ENCODE assay signal across 23 cellular contexts in genomic region chr9:16175461-16175860, GRCh38.
"Had no signal": no experiment of that assay in that cellular context is flagged by ENCODE, and none has a peak within 500 bp of the region (broad histone marks: within the 10 kb centered on the region; RNA-seq: fewer than 3 reads in every experiment).

No MANE protein-coding gene starts in this region.

- H3K27me3 Mint-ChIP-seq: activated CD4-positive, alpha-beta memory T cell treated with anti-CD3 and anti-CD28 coated beads, Interleukin-2, amount 10 ng/mL, durations not matched to agents 7 days and 5 days; activated CD4-positive, alpha-beta T cell treated with anti-CD3 and anti-CD28 coated beads, Interleukin-2, amount 10 ng/mL, durations not matched to agents 7 days and 5 days had no signal

- H3K4me3 Mint-ChIP-seq: activated CD4-positive, alpha-beta memory T cell treated with anti-CD3 and anti-CD28 coated beads, Interleukin-2, amount 10 ng/mL, durations not matched to agents 7 days and 5 days; activated CD4-positive, alpha-beta T cell treated with anti-CD3 and anti-CD28 coated beads, Interleukin-2, amount 10 ng/mL, durations not matched to agents 7 days and 5 days; activated T-cell treated with anti-CD3 and anti-CD28 coated beads, Interleukin-2, amount 50 U/mL, for 4 hours; natural killer cell treated with Interleukin-12 subunit alpha and Interleukin-12 subunit beta and Interleukin-15 and Interleukin-18, amount 100 ng/mL, for 72 hours; type B pancreatic cell; WTC11 had no signal

- H3K36me3 Mint-ChIP-seq: activated naive CD4-positive, alpha-beta T cell treated with anti-CD3 and anti-CD28 coated beads, Interleukin-2, amount 50 U/mL, for 72 hours; natural killer cell treated with Interleukin-12 subunit alpha and Interleukin-12 subunit beta and Interleukin-15 and Interleukin-18, amount 100 ng/mL, for 72 hours; type B pancreatic cell; WTC11 had no signal

- H3K36me3 ChIP-seq: breast epithelium, left ventricle myocardium inferior, neutrophil, right lobe of liver, thoracic aorta, uterus had no signal

- DNase-seq: activated CD4-positive, alpha-beta memory T cell treated with anti-CD3 and anti-CD28 coated beads, Interleukin-2, amount 10 ng/mL, durations not matched to agents 7 days and 5 days; activated CD4-positive, alpha-beta T cell treated with anti-CD3 and anti-CD28 coated beads for 1 hour; activated CD4-positive, alpha-beta T cell treated with anti-CD3 and anti-CD28 coated beads, Interleukin-2, amount 10 ng/mL, durations not matched to agents 7 days and 5 days; activated CD8-positive, alpha-beta memory T cell treated with anti-CD3 and anti-CD28 coated beads, Interleukin-2, amount 50 U/mL, for 48 hours; activated naive CD4-positive, alpha-beta T cell; activated T-cell treated with anti-CD3 and anti-CD28 coated beads, Interleukin-2, amount 50 U/mL, for 4 hours; central memory CD4-positive, alpha-beta T cell; kidney glomerular epithelial cell; left ventricle myocardium inferior; mucosa of descending colon; right lobe of liver; stimulated activated CD4-positive, alpha-beta T cell treated with anti-CD3 and anti-CD28 coated beads, Interleukin-4, amount 100 ng/mL, for 1 hour; stimulated activated naive CD8-positive, alpha-beta T cell treated with anti-CD3 and anti-CD28 coated beads, Interleukin-15, Interleukin-2, amounts not matched to agents 100 U/mL and 50 U/mL, for 24 hours; uterus had no signal

- H3K4me1 ChIP-seq: breast epithelium, right lobe of liver had no signal

- H3K4me3 ChIP-seq: breast epithelium, left ventricle myocardium inferior, lung, mucosa of descending colon, right lobe of liver, thoracic aorta, uterus had no signal

- H3K4me1 Mint-ChIP-seq: activated CD4-positive, alpha-beta memory T cell treated with anti-CD3 and anti-CD28 coated beads, Interleukin-2, amount 10 ng/mL, durations not matched to agents 7 days and 5 days; WTC11 had no signal

- ATAC-seq: activated naive CD4-positive, alpha-beta T cell treated with anti-CD3 and anti-CD28 coated beads, Interleukin-2, amount 50 U/mL, for 72 hours; activated T-cell treated with anti-CD3 and anti-CD28 coated beads, Interleukin-2, amount 50 U/mL, for 4 hours; esophagus mucosa; mucosa of descending colon; right lobe of liver; stimulated activated naive CD8-positive, alpha-beta T cell treated with anti-CD3 and anti-CD28 coated beads, Interleukin-15, Interleukin-2, amounts not matched to agents 100 U/mL and 50 U/mL, for 24 hours; WTC11 had no signal

- H3K27ac Mint-ChIP-seq: activated CD4-positive, alpha-beta memory T cell treated with anti-CD3 and anti-CD28 coated beads, Interleukin-2, amount 10 ng/mL, durations not matched to agents 7 days and 5 days; activated CD4-positive, alpha-beta T cell treated with anti-CD3 and anti-CD28 coated beads, Interleukin-2, amount 10 ng/mL, durations not matched to agents 7 days and 5 days; activated naive CD4-positive, alpha-beta T cell treated with anti-CD3 and anti-CD28 coated beads, Interleukin-2, amount 50 U/mL, for 72 hours; natural killer cell treated with Interleukin-12 subunit alpha and Interleukin-12 subunit beta and Interleukin-15 and Interleukin-18, amount 100 ng/mL, for 72 hours; type B pancreatic cell; WTC11 had no signal

- H3K9me3 ChIP-seq: breast epithelium, left ventricle myocardium inferior, mucosa of descending colon, neutrophil, right lobe of liver, thoracic aorta, uterus had no signal

- H3K27me3 ChIP-seq: breast epithelium, right lobe of liver, uterus had no signal

- H3K9me3 Mint-ChIP-seq: activated CD4-positive, alpha-beta memory T cell treated with anti-CD3 and anti-CD28 coated beads, Interleukin-2, amount 10 ng/mL, durations not matched to agents 7 days and 5 days; activated CD4-positive, alpha-beta T cell treated with anti-CD3 and anti-CD28 coated beads, Interleukin-2, amount 10 ng/mL, durations not matched to agents 7 days and 5 days; activated naive CD4-positive, alpha-beta T cell treated with anti-CD3 and anti-CD28 coated beads, Interleukin-2, amount 50 U/mL, for 72 hours; activated T-cell treated with anti-CD3 and anti-CD28 coated beads, Interleukin-2, amount 50 U/mL, for 4 hours; natural killer cell treated with Interleukin-12 subunit alpha and Interleukin-12 subunit beta and Interleukin-15 and Interleukin-18, amount 100 ng/mL, for 72 hours; WTC11 had no signal

- H3K27ac ChIP-seq: breast epithelium, left ventricle myocardium inferior, neutrophil, right lobe of liver, thoracic aorta, uterus had no signal
